9 cellular contexts compared by ENCODE assay signal in the genomic region with DNA sequence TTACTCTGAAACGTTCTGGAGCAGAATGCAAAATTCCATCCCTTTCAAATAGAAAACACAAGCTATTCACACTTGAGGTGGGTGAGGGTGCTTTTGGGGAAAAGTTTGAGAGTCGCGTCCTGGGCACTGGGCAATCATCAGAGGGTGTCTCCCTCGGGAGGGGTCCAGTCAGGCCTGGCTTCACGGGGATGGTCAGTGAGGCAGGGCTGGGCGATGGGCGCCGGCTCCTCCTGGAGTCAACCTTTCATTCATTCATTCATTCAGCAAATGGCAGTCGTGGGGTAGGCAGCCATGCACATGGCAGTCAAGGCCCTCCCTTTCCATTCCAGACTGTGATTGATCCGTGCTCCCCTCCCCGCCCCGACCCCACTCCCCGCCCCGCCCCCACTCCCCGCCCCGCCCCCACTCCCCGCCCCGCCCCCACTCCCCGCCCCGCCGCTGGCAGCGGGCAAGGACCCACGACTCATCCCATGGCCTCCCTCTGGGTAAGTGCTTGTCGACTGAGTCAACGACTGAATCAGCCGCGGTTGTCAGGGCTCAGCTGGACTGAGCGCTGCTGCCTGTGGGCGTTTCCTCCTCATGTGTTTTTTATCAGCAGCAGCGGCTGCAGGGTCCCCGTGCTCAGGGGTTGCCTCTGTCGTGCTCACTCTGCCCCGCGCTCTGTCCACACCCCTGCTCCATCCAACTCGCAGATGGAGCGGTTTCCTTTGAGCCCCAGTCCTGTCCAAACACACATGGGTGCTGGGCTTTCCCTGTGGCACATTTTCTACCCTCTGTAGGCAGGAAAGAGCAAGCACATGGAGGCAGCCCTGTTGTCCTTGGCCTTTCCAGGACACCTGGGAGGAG. TPM values are rescaled to one million over a fixed set of nuclear protein-coding genes. Genes with fewer than 3 reads are reported as not detected.
DNase-seq lines count a peak whose midpoint lies in the region; ATAC-seq and TF ChIP-seq lines count a peak whose summit lies in the region.
"Had no signal": no experiment of that assay in that cellular context is flagged by ENCODE, and none has a peak within 500 bp of the region (broad histone marks: within the 10 kb centered on the region; RNA-seq: fewer than 3 reads in every experiment).

No MANE protein-coding gene starts in this region.

- H3K4me3 ChIP-seq in PC-9: no peak overlapping the region

- H3K4me2 ChIP-seq in PC-9: peak overlapping the region; percentile 71

- POLR2A ChIA-PET in GM10248 (lab: Yijun Ruan, JAX): no interaction called here
- POLR2A ChIA-PET in PC-9 (lab: Charles Lee; ENCODE audit: unreplicated experiment): interaction anchor here (0.6 kb wide), 2 partner anchors 47 to 133 kb away, joined by 3 to 25 read pairs; no protein-coding TSS in a partner anchor

- no peaks in the 10 kb centered on the region; the same call in 1 of the 2 replicates for H3F3A ChIP-seq in PC-9 (ENCODE audit: insufficient read depth, low read depth)

- no peaks in the 10 kb centered on the region for H3K9me3 ChIP-seq in PC-9 (ENCODE audit: insufficient read depth, low read depth)
- H3K9me3 ChIP-seq: neutrophil had no signal

- intact Hi-C loops in PC-9 (cut with micrococcal nuclease; ENCODE audit: unreplicated experiment): no loop called here

- peak; percentile 76 to 90 for ATAC-seq in activated naive CD4-positive, alpha-beta T cell treated with anti-CD3 and anti-CD28 coated beads, Interleukin-2, amount 50 U/mL, for 72 hours
- ATAC-seq in HG03108 (IDR thresholded peaks at IDR 0.05; ENCODE audit: unreplicated experiment) (no peak), GM21360 (IDR thresholded peaks at IDR 0.05; ENCODE audit: unreplicated experiment) (no peak), HG03520 (IDR thresholded peaks at IDR 0.05; ENCODE audit: unreplicated experiment) (no peak)

- no peaks in the 10 kb centered on the region for H3K27me3 ChIP-seq in PC-9 (ENCODE audit: insufficient read depth, low read depth)

- H3K9me3 Mint-ChIP-seq in activated naive CD4-positive, alpha-beta T cell treated with anti-CD3 and anti-CD28 coated beads, Interleukin-2, amount 50 U/mL, for 72 hours: no peaks in the 10 kb centered on the region

- CTCF ChIA-PET in GM10248 (lab: Yijun Ruan, JAX) (interaction anchor here (1.0 to 3.1 kb wide), 4 partner anchors 9 to 211 kb away, joined by 4 to 9 read pairs (median 6); no protein-coding TSS in a partner anchor), PC-9 (lab: Charles Lee) (interaction anchor here (0.6 to 0.9 kb wide), 2 partner anchors 8 to 130 kb away, joined by 3 to 5 read pairs; no protein-coding TSS in a partner anchor)

- H3K36me3 Mint-ChIP-seq in activated naive CD4-positive, alpha-beta T cell treated with anti-CD3 and anti-CD28 coated beads, Interleukin-2, amount 50 U/mL, for 72 hours: peaks cover 0 to 6% of the 10 kb centered on the region in 2 donors

- no peak overlapping the region for H3K27ac ChIP-seq in PC-9
- H3K27ac ChIP-seq: neutrophil had no signal

- H3K79me2 ChIP-seq in PC-9 (ENCODE audit: low read depth): no peaks in the 10 kb centered on the region

- BruUV-seq in PC-9 (replicated peaks; lab: Mats Ljungman, UMichigan): no TSS peak

- H3K36me3 ChIP-seq in PC-9 (ENCODE audit: low read depth): no peaks in the 10 kb centered on the region
- H3K36me3 ChIP-seq: neutrophil had no signal

- H2AFZ ChIP-seq in PC-9: no peak overlapping the region

- H3K9me2 ChIP-seq in PC-9 (ENCODE audit: insufficient read depth): no peaks in the 10 kb centered on the region

- peaks cover 28% of the 10 kb centered on the region for H3K4me1 ChIP-seq in PC-9 (replicated peaks; ENCODE audit: insufficient read depth)

- no peaks in the 10 kb centered on the region for H4K20me1 ChIP-seq in PC-9 (ENCODE audit: insufficient read depth)

- TF ChIP-seq CTCF in GM10248 (IDR thresholded peaks at IDR 0.05; ENCODE audit: control extremely low read depth, extremely low read depth, low read depth, missing control alignments) (no peak), PC-9 (conservative IDR thresholded peaks at IDR 0.05) (no peak)

- peak overlapping the region in 1 of 2 donors; percentile 88 for H3K27ac Mint-ChIP-seq in activated naive CD4-positive, alpha-beta T cell treated with anti-CD3 and anti-CD28 coated beads, Interleukin-2, amount 50 U/mL, for 72 hours

- DNase-seq in GM10248 (ENCODE audit: extremely low spot score) (peak; percentile 59), PC-9 (peak; percentile 55 to 82), iris pigment epithelial cell (ENCODE audit: low read depth) (peak; percentile 94)
- DNase-seq in activated naive CD4-positive, alpha-beta T cell treated with anti-CD3 and anti-CD28 coated beads, Interleukin-2, amount 50 U/mL, for 72 hours (ENCODE audit: low spot score in 2 of 2): peak; percentile 56 to 68
- peak; percentile 45 for DNase-seq in stimulated activated CD8-positive, alpha-beta memory T cell treated with anti-CD3 and anti-CD28 coated beads, Interleukin-12 subunit alpha, Interleukin-12 subunit beta, amount 100 ng/mL, for 24 hours (ENCODE audit: extremely low read depth)

RNA-seq across cellular contexts. Expression of gene SPSB1, which starts 12.5 kb away (rescaled TPM):
- 27.9 and 33.8 TPM in 2 replicates for total RNA-seq in PC-9 (2021)
- total RNA-seq in activated naive CD4-positive, alpha-beta T cell treated with anti-CD3 and anti-CD28 coated beads, Interleukin-2, amount 50 U/mL, for 72 hours: 10 to 100 TPM in 1 of 2 donors, 1 to 10 TPM in 1; 3.8 to 12.6 TPM

RNA-seq across cellular contexts. Expression of gene H6PD, which starts 45.7 kb away (rescaled TPM):
- 31.1 and 43.9 TPM in 2 replicates for total RNA-seq in PC-9 (2021)
- 10 to 100 TPM in 1 of 2 donors, 1 to 10 TPM in 1; 4.4 to 16.2 TPM for total RNA-seq in activated naive CD4-positive, alpha-beta T cell treated with anti-CD3 and anti-CD28 coated beads, Interleukin-2, amount 50 U/mL, for 72 hours

Comparison
In these comparisons a context has a peak if more than half of its experiments do, and no peak if none do; other contexts are left out.
1. ATAC-seq: peak in activated naive CD4-positive, alpha-beta T cell treated with anti-CD3 and anti-CD28 coated beads, Interleukin-2, amount 50 U/mL, for 72 hours (2 of 2); none in HG03108 (single experiment), GM21360 (single experiment) and HG03520 (single experiment).
2. Peak in every context shown above with its lines, with median percentiles within 50 percentile points of each other: DNase-seq.